27 cellular contexts compared by ENCODE assay signal in genomic region chr5:1352231-1352825, GRCh38. TPM values are rescaled to one million over a fixed set of nuclear protein-coding genes. Genes with fewer than 3 reads are reported as not detected.
"Had no signal": no experiment of that assay in that cellular context is flagged by ENCODE, and none has a peak within 500 bp of the region (broad histone marks: within the 10 kb centered on the region; RNA-seq: fewer than 3 reads in every experiment).

No MANE protein-coding gene starts in this region.

- H3K4me1 ChIP-seq: esophagus squamous epithelium, gastroesophageal sphincter, pancreas, right lobe of liver, testis, transverse colon had no signal

- H3K4me1 Mint-ChIP-seq: stimulated activated naive B cell treated with anti-CD40 and anti-IgM and Interleukin-4, amounts not matched to agents 10 μg/mL and 1 μg/mL and 100 μg/mL, for 72 hours; stimulated activated naive CD8-positive, alpha-beta T cell treated with anti-CD3 and anti-CD28 coated beads, Interleukin-15, amount 100 ng/mL, for 72 hours had no signal

- H3K36me3 ChIP-seq: esophagus squamous epithelium, gastroesophageal sphincter, pancreas, right lobe of liver, transverse colon had no signal

- DNase-seq: cerebellar nuclear complex; esophagus squamous epithelium; foreskin fibroblast; glutamatergic neuron; islet precursor cell; left ventricle myocardium superior; mesenchymal stem cell; midbrain; nephron progenitor cell; pancreas; right lobe of liver; stimulated activated CD4-positive, alpha-beta T cell treated with anti-CD3 and anti-CD28 coated beads, Interleukin-15, amount 100 ng/mL, for 24 hours; stimulated activated CD4-positive, alpha-beta T cell treated with anti-CD3 and anti-CD28 coated beads, Interleukin-1b, Interleukin-23, amount 100 ng/mL, for 48 hours; stimulated activated CD4-positive, alpha-beta T cell treated with anti-CD3 and anti-CD28 coated beads, Interleukin-4, amount 100 ng/mL, for 24 hours; stimulated activated naive B cell treated with anti-CD40 and anti-IgM and Interleukin-4, amounts not matched to agents 10 μg/mL and 1 μg/mL and 100 μg/mL, for 72 hours; stimulated activated naive CD8-positive, alpha-beta T cell treated with anti-CD3 and anti-CD28 coated beads, Interleukin-15, amount 100 ng/mL, for 72 hours; testis; transverse colon had no signal

- ATAC-seq: gastroesophageal sphincter; left ventricle myocardium superior; pancreas; stimulated activated naive B cell treated with anti-CD40 and anti-IgM and Interleukin-4, amounts not matched to agents 10 μg/mL and 1 μg/mL and 100 μg/mL, for 72 hours; stimulated activated naive CD8-positive, alpha-beta T cell treated with anti-CD3 and anti-CD28 coated beads, Interleukin-15, amount 100 ng/mL, for 72 hours had no signal

- H3K27me3 ChIP-seq: pancreas, right lobe of liver, testis had no signal

- H3K4me3 Mint-ChIP-seq: dendritic cell treated with granulocyte-macrophage colony-stimulating factor and Interleukin-4, amounts not matched to agents 40 ng/mL and 50 ng/mL, for 4 days; nephron progenitor cell; stimulated activated naive B cell treated with anti-CD40 and anti-IgM and Interleukin-4, amounts not matched to agents 10 μg/mL and 1 μg/mL and 100 μg/mL, for 72 hours; stimulated activated naive CD8-positive, alpha-beta T cell treated with anti-CD3 and anti-CD28 coated beads, Interleukin-15, amount 100 ng/mL, for 72 hours had no signal

- H3K9me3 Mint-ChIP-seq: dendritic cell treated with granulocyte-macrophage colony-stimulating factor and Interleukin-4, amounts not matched to agents 40 ng/mL and 50 ng/mL, for 4 days; nephron progenitor cell; stimulated activated naive B cell treated with anti-CD40 and anti-IgM and Interleukin-4, amounts not matched to agents 10 μg/mL and 1 μg/mL and 100 μg/mL, for 72 hours; stimulated activated naive CD8-positive, alpha-beta T cell treated with anti-CD3 and anti-CD28 coated beads, Interleukin-15, amount 100 ng/mL, for 72 hours had no signal

- H3K27ac ChIP-seq: esophagus squamous epithelium, gastroesophageal sphincter, pancreas, right lobe of liver, testis, transverse colon had no signal

- H3K4me3 ChIP-seq: esophagus squamous epithelium, gastroesophageal sphincter, lung, pancreas, right lobe of liver, testis, transverse colon had no signal

- H3K36me3 Mint-ChIP-seq: stimulated activated naive B cell treated with anti-CD40 and anti-IgM and Interleukin-4, amounts not matched to agents 10 μg/mL and 1 μg/mL and 100 μg/mL, for 72 hours had no signal

- H3K9me3 ChIP-seq: esophagus squamous epithelium, gastroesophageal sphincter, pancreas, right lobe of liver, testis, transverse colon had no signal

- FAIRE-seq: colon, pancreas had no signal

- H3K27ac Mint-ChIP-seq: dendritic cell treated with granulocyte-macrophage colony-stimulating factor and Interleukin-4, amounts not matched to agents 40 ng/mL and 50 ng/mL, for 4 days; nephron progenitor cell; progenitor cell of endocrine pancreas; stimulated activated naive CD8-positive, alpha-beta T cell treated with anti-CD3 and anti-CD28 coated beads, Interleukin-15, amount 100 ng/mL, for 72 hours had no signal

RNA-seq across cellular contexts. Expression of gene TERT, which starts 57.5 kb away (rescaled TPM):
- total RNA-seq: epithelial cell of proximal tubule, gastroesophageal sphincter, left ventricle myocardium superior, lung, renal cortical epithelial cell, right lobe of liver, subcutaneous adipose tissue, transverse colon, ureter had no signal
- polyA plus RNA-seq: pancreas had no signal
